9 cellular contexts compared by ENCODE assay signal in genomic region chr4:118270492-118270891, GRCh38.
DNase-seq lines count a peak whose midpoint lies in the region; ATAC-seq, FAIRE-seq and TF ChIP-seq lines count a peak whose summit lies in the region.
"Had no signal": no experiment of that assay in that cellular context is flagged by ENCODE, and none has a peak within 500 bp of the region (broad histone marks: within the 10 kb centered on the region; RNA-seq: fewer than 3 reads in every experiment).

No MANE protein-coding gene starts in this region.

- no peak for TF ChIP-seq POLR2A in GM12892 (IDR thresholded peaks at IDR 0.05; ENCODE audit: low read depth, low read length)

- no peak overlapping the region for H3K27ac ChIP-seq in OCI-LY1 (ENCODE audit: low read depth, low read length, poor library complexity, severe bottlenecking)
- H3K27ac ChIP-seq in neural cell (ENCODE audit: low read length): no peak overlapping the region

- H4K20me1 ChIP-seq in OCI-LY1 (ENCODE audit: insufficient read depth, low read length) (no peaks in the 10 kb centered on the region), neural cell (ENCODE audit: insufficient read depth) (no peaks in the 10 kb centered on the region)

- peak; percentile 61 for ATAC-seq in HG03175 (IDR thresholded peaks at IDR 0.05; ENCODE audit: unreplicated experiment)
- ATAC-seq in stimulated activated naive CD8-positive, alpha-beta T cell treated with anti-CD3 and anti-CD28 coated beads, Interleukin-15, Interleukin-2, amounts not matched to agents 100 U/mL and 50 U/mL, for 24 hours: no peak

- FAIRE-seq in GM12892 (lab: Jason Lieb, UNC): peak; percentile 92

- H3F3A ChIP-seq in OCI-LY1 (ENCODE audit: insufficient read depth, low read length): no peaks in the 10 kb centered on the region
- H3F3A ChIP-seq in neural cell (ENCODE audit: insufficient read depth, low read length, poor library complexity, severe bottlenecking): no peaks in the 10 kb centered on the region

- no peak overlapping the region for H3K4me3 ChIP-seq in OCI-LY1 (ENCODE audit: low read depth, low read length, poor library complexity, severe bottlenecking)
- H3K4me3 ChIP-seq in neural cell (ENCODE audit: low read length): no peak overlapping the region
- H3K4me3 ChIP-seq: HAP-1 had no signal

- no peaks in the 10 kb centered on the region for H3K27me3 ChIP-seq in OCI-LY1 (ENCODE audit: insufficient read depth, low read length)
- H3K27me3 ChIP-seq in neural cell (ENCODE audit: insufficient read depth, low read depth, low read length): no peaks in the 10 kb centered on the region

- H3K4me2 ChIP-seq in OCI-LY1 (ENCODE audit: low read length): no peak overlapping the region
- H3K4me2 ChIP-seq in neural cell (ENCODE audit: low read length): no peak overlapping the region

- H3K79me2 ChIP-seq in OCI-LY1 (ENCODE audit: insufficient read depth, low read length) (no peaks in the 10 kb centered on the region), neural cell (replicated peaks; ENCODE audit: insufficient read depth, low read length) (no peaks in the 10 kb centered on the region)

- peak; percentile 54 for DNase-seq in AG08395 (ENCODE audit: low spot score)
- DNase-seq in GM12892 (ENCODE audit: insufficient read length): no peak
- DNase-seq in dermis microvascular lymphatic vessel endothelial cell (ENCODE audit: low read depth in 2 of 2): peak; percentile 61 to 68
- no peak for DNase-seq in stimulated activated naive CD4-positive, alpha-beta T cell treated with Interleukin-2 at 50 U/mL for 16 hours (lab: John Stamatoyannopoulos, UW)
- DNase-seq in stimulated activated naive CD8-positive, alpha-beta T cell treated with anti-CD3 and anti-CD28 coated beads, Interleukin-15, Interleukin-2, amounts not matched to agents 100 U/mL and 50 U/mL, for 24 hours: no peak

- H3K9me3 ChIP-seq in OCI-LY1 (ENCODE audit: low read length): no peaks in the 10 kb centered on the region
- no peaks in the 10 kb centered on the region for H3K9me3 ChIP-seq in neural cell (ENCODE audit: low read length)
- H3K9me3 ChIP-seq: HAP-1 had no signal

- H3K9me2 ChIP-seq in OCI-LY1 (ENCODE audit: low read depth, low read length): no peaks in the 10 kb centered on the region
- no peaks in the 10 kb centered on the region for H3K9me2 ChIP-seq in neural cell (ENCODE audit: insufficient read depth, low read length)

- TF ChIP-seq CTCF in OCI-LY1 (IDR thresholded peaks at IDR 0.05; ENCODE audit: low read length) (peak; percentile 69), neural cell (IDR thresholded peaks at IDR 0.05; ENCODE audit: poor library complexity, severe bottlenecking) (peak; percentile 82)

- no peak overlapping the region for H2AFZ ChIP-seq in OCI-LY1 (ENCODE audit: low read length)
- H2AFZ ChIP-seq in neural cell (ENCODE audit: low read depth, low read length): no peak overlapping the region

- no peaks in the 10 kb centered on the region for H3K36me3 ChIP-seq in OCI-LY1 (ENCODE audit: insufficient read depth, low read length)
- no peaks in the 10 kb centered on the region for H3K36me3 ChIP-seq in neural cell (ENCODE audit: insufficient read depth, low read length)
- H3K36me3 ChIP-seq: HAP-1 had no signal

- H3K9ac ChIP-seq in OCI-LY1 (ENCODE audit: low read length) (no peak overlapping the region), neural cell (ENCODE audit: low read length) (no peak overlapping the region)

- no peaks in the 10 kb centered on the region for H3K4me1 ChIP-seq in OCI-LY1 (ENCODE audit: insufficient read depth, low read length, severe bottlenecking)
- H3K4me1 ChIP-seq: HAP-1 had no signal

- no peak for TF ChIP-seq EP300 in neural cell (conservative IDR thresholded peaks at IDR 0.05; ENCODE audit: poor library complexity, severe bottlenecking)

- TF ChIP-seq RAD21 in neural cell (conservative IDR thresholded peaks at IDR 0.05): peak; percentile 84

TF ChIP-seq in neural cell, 6 proteins besides CTCF, POLR2A, EP300 and RAD21:
- TF ChIP-seq EZH2 (IDR thresholded peaks at IDR 0.05; ENCODE audit: borderline replicate concordance, insufficient read depth, low read length, poor library complexity, severe bottlenecking) (no peak), POLR2AphosphoS5 (IDR thresholded peaks at IDR 0.05) (no peak), REST (IDR thresholded peaks at IDR 0.05; ENCODE audit: borderline replicate concordance) (no peak), TAF1 (IDR thresholded peaks at IDR 0.05; ENCODE audit: low read depth) (no peak), SMC3 (conservative IDR thresholded peaks at IDR 0.05; ENCODE audit: poor library complexity) (peak; percentile 83)

Comparison
In these comparisons a context has a peak if more than half of its experiments do, and no peak if none do; other contexts are left out.
1. DNase-seq: peak in AG08395 (single experiment) and dermis microvascular lymphatic vessel endothelial cell (2 of 2); none in GM12892 (single experiment), stimulated activated naive CD4-positive, alpha-beta T cell treated with Interleukin-2 at 50 U/mL for 16 hours (single experiment) and stimulated activated naive CD8-positive, alpha-beta T cell treated with anti-CD3 and anti-CD28 coated beads, Interleukin-15, Interleukin-2, amounts not matched to agents 100 U/mL and 50 U/mL, for 24 hours (single experiment).